8 cellular contexts compared by ENCODE assay signal in genomic region chr10:62054825-62055224, GRCh38.
DNase-seq lines count a peak whose midpoint lies in the region; TF ChIP-seq lines count a peak whose summit lies in the region.

No MANE protein-coding gene starts in this region.

- H3K27me3 ChIP-seq in neutrophil, result no peaks in the 10 kb centered on the region

- H3K27ac ChIP-seq in neutrophil, result peak overlapping the region; percentile 19

- no peak overlapping the region for H3K4me3 ChIP-seq in neutrophil (ENCODE audit: low read depth in 1 of 2, low read length in 1 of 2)

- H3K9me3 ChIP-seq in neutrophil, result no peaks in the 10 kb centered on the region

- no peaks in the 10 kb centered on the region for H3K27me3 Mint-ChIP-seq in activated CD4-positive, alpha-beta memory T cell treated with anti-CD3 and anti-CD28 coated beads, Interleukin-2, amount 10 ng/mL, durations not matched to agents 7 days and 5 days

- peak overlapping the region; percentile 98 for H3K4me3 Mint-ChIP-seq in activated CD4-positive, alpha-beta memory T cell treated with anti-CD3 and anti-CD28 coated beads, Interleukin-2, amount 10 ng/mL, durations not matched to agents 7 days and 5 days

- CTCF ChIA-PET in activated CD4-positive, alpha-beta memory T cell treated with anti-CD3 and anti-CD28 coated beads, Interleukin-2, amount 10 ng/mL, durations not matched to agents 7 days and 5 days (lab: Charles Lee), result interaction anchor here (1.0 to 9.9 kb wide), 7 partner anchors 9 to 193 kb away, joined by 3 to 112 read pairs (median 4); partner anchors contain the start of gene ARID5B

- H3K36me3 ChIP-seq in neutrophil, result no peaks in the 10 kb centered on the region

- POLR2A ChIA-PET in activated CD4-positive, alpha-beta memory T cell treated with anti-CD3 and anti-CD28 coated beads, Interleukin-2, amount 10 ng/mL, durations not matched to agents 7 days and 5 days (lab: Charles Lee), result interaction anchor here (0.8 to 21.1 kb wide), 16 partner anchors 9 to 1468 kb away, joined by 3 to 785 read pairs (median 16); partner anchors contain the start of gene ARID5B

- TF ChIP-seq CTCF in GM20000 (IDR thresholded peaks at IDR 0.05; ENCODE audit: extremely low read depth, missing control alignments), result no peak
- TF ChIP-seq CTCF in neutrophil (IDR thresholded peaks at IDR 0.05), result no peak

- DNase-seq in CD1c-positive myeloid dendritic cell (ENCODE audit: extremely low spot score) (peak; percentile 35), GM20000 (ENCODE audit: low spot score) (peak; percentile 30), NCI-H524 (lab: John Stamatoyannopoulos, UW) (no peak), C1 segment of cervical spinal cord (lab: John Stamatoyannopoulos, UW) (no peak), Ammon's horn (ENCODE audit: low spot score) (no peak)
- DNase-seq in activated CD4-positive, alpha-beta memory T cell treated with anti-CD3 and anti-CD28 coated beads, Interleukin-2, amount 10 ng/mL, durations not matched to agents 7 days and 5 days, result no peak
- no peak for DNase-seq in stimulated activated CD4-positive, alpha-beta T cell treated with anti-CD3 and anti-CD28 coated beads, Interleukin-15, amount 100 ng/mL, for 24 hours

- peaks cover 83% of the 10 kb centered on the region for H3K4me1 Mint-ChIP-seq in activated CD4-positive, alpha-beta memory T cell treated with anti-CD3 and anti-CD28 coated beads, Interleukin-2, amount 10 ng/mL, durations not matched to agents 7 days and 5 days

- peaks cover 100% of the 10 kb centered on the region for H3K36me3 Mint-ChIP-seq in activated CD4-positive, alpha-beta memory T cell treated with anti-CD3 and anti-CD28 coated beads, Interleukin-2, amount 10 ng/mL, durations not matched to agents 7 days and 5 days (ENCODE audit: low read depth)

- H3K27ac Mint-ChIP-seq in activated CD4-positive, alpha-beta memory T cell treated with anti-CD3 and anti-CD28 coated beads, Interleukin-2, amount 10 ng/mL, durations not matched to agents 7 days and 5 days, result peak overlapping the region; percentile 99

- H3K4me1 ChIP-seq in neutrophil (ENCODE audit: control insufficient read depth in 1 of 2, insufficient read depth in 1 of 2, low read depth in 1 of 2, low read length in 1 of 2), result peaks cover 40 to 44% of the 10 kb centered on the region in 2 experiments

- no peaks in the 10 kb centered on the region for H3K9me3 Mint-ChIP-seq in activated CD4-positive, alpha-beta memory T cell treated with anti-CD3 and anti-CD28 coated beads, Interleukin-2, amount 10 ng/mL, durations not matched to agents 7 days and 5 days

Comparison
In these comparisons a context has a peak if more than half of its experiments do, and no peak if none do; other contexts are left out.
1. DNase-seq: peak in CD1c-positive myeloid dendritic cell (single experiment) and GM20000 (single experiment); none in activated CD4-positive, alpha-beta memory T cell treated with anti-CD3 and anti-CD28 coated beads, Interleukin-2, amount 10 ng/mL, durations not matched to agents 7 days and 5 days (single experiment), NCI-H524 (0 of 2), C1 segment of cervical spinal cord (0 of 14), stimulated activated CD4-positive, alpha-beta T cell treated with anti-CD3 and anti-CD28 coated beads, Interleukin-15, amount 100 ng/mL, for 24 hours (single experiment) and Ammon's horn (single experiment).